Comparison of ENCODE assay signal across 1 cellular context in the genomic region with DNA sequence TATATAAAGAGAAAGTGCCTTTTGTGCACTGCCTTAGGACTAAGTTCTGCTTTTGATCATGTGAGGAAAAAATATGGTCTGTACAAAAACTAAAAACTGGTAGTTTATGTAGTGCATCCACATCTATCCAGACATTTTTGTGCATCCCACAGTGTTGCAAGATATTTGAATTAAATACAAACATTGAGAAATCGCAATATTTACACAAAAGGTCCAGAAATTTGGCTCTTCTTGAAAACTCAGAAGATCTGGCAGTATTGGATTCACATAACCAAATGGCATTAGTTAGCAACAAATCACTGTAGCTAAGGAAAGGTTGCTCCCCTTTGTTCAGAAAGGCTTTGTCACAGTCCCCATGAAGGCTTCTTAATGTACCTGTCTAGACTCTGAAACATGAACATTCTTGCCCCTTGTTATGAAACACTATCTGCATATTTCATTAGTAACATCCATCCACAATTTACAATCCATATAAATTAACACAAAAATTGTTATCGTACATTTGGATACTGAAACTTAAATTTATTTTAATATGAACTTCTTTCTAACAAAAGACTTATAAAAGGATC.
TF ChIP-seq lines count a peak whose summit lies in the region.

No MANE protein-coding gene starts in this region.

TF ChIP-seq in A549, 52 proteins besides CTCF, POLR2A, EP300 and RAD21 (continued from another document):
- TF ChIP-seq, protein P1, sequence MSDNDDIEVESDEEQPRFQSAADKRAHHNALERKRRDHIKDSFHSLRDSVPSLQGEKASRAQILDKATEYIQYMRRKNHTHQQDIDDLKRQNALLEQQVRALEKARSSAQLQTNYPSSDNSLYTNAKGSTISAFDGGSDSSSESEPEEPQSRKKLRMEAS (IDR thresholded peaks at IDR 0.05), result no peak
- TF ChIP-seq HOXB5 (CRISPR knock-in tag; IDR thresholded peaks at IDR 0.05) (no peak), NPAS2 (CRISPR knock-in tag; IDR thresholded peaks at IDR 0.05; ENCODE audit: borderline replicate concordance) (no peak), RFX5 (IDR thresholded peaks at IDR 0.05) (no peak), HEYL (CRISPR knock-in tag; IDR thresholded peaks at IDR 0.05) (no peak), FOXS1 (CRISPR knock-in tag; IDR thresholded peaks at IDR 0.05) (no peak), CEBPB (IDR thresholded peaks at IDR 0.05) (no peak)
